9 cellular contexts compared by ENCODE assay signal in the genomic region with DNA sequence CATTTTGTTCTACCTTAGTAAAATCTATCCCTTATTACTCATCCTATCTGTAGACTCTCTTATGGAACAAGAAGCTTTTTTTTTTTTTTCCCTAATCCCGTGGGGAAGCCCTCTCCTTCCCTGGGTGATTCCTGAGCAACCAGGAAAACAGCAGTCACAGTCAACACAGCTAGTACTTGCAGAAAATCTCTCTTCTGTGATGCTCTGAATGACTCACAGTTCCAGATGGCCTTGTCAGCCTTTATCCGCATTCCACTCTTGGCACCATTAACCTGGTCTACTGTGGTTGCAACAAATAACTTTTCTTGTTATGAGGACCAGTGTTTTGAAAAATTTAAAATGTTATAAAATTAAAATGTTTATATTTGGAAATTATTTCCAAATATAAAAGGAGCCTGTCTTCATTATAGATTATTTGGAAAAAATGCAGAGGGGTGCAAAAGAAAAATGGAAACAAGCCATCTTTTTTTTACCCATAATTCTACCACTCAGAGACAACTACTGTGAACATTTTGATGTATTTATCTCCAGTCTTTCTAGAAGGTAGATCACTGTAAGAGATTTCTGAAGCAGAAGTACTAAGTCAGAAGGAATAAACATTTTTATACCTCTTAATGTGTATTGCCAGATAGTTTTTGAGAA.
DNase-seq lines count a peak whose midpoint lies in the region; ATAC-seq, FAIRE-seq and TF ChIP-seq lines count a peak whose summit lies in the region.
"Had no signal": no experiment of that assay in that cellular context is flagged by ENCODE, and none has a peak within 500 bp of the region (broad histone marks: within the 10 kb centered on the region; RNA-seq: fewer than 3 reads in every experiment).

No MANE protein-coding gene starts in this region.

- CTCF ChIA-PET in AG04450 (lab: Charles Lee) (interaction anchor here (1.1 to 2.0 kb wide), 3 partner anchors 35 to 183 kb away, joined by 3 to 7 read pairs (median 3); no protein-coding TSS in a partner anchor), endothelial cell of umbilical vein (lab: Charles Lee) (no interaction called here)

- H2AFZ ChIP-seq in endothelial cell of umbilical vein (ENCODE audit: low read depth, low read length): no peak overlapping the region

- no peak for ATAC-seq in HG03521 (IDR thresholded peaks at IDR 0.05; ENCODE audit: unreplicated experiment)
- ATAC-seq in HG03280 (IDR thresholded peaks at IDR 0.05; ENCODE audit: unreplicated experiment): no peak
- no peak for ATAC-seq in HG03378 (IDR thresholded peaks at IDR 0.05; ENCODE audit: unreplicated experiment)

- FAIRE-seq in endothelial cell of umbilical vein (lab: Jason Lieb, UNC): no peak

- H3K27ac ChIP-seq in AG04450 (ENCODE audit: low read depth, low read length) (no peak overlapping the region), endothelial cell of umbilical vein (ENCODE audit: insufficient read depth, low read depth, low read length) (no peak overlapping the region)

- no peak for TF ChIP-seq CTCF in AG04450 (IDR thresholded peaks at IDR 0.05; ENCODE audit: low read depth, low read length)
- TF ChIP-seq CTCF in endothelial cell of umbilical vein (IDR thresholded peaks at IDR 0.05; ENCODE audit: extremely low read depth in 1 of 2, insufficient read depth in 1 of 2, low read depth in 1 of 2, low read length in 2 of 2): no peak

- H3K4me1 ChIP-seq in endothelial cell of umbilical vein (ENCODE audit: control insufficient read depth, extremely low read depth, insufficient read depth, low read length): no peaks in the 10 kb centered on the region

- peak; percentile 83 for DNase-seq in AG04450 (ENCODE audit: low read depth, low spot score)
- peak; percentile 89 for DNase-seq in M059J (ENCODE audit: low read depth)
- DNase-seq in endothelial cell of umbilical vein (ENCODE audit: low read depth, low spot score): peak; percentile 5
- DNase-seq in medulla oblongata (ENCODE audit: extremely low spot score): peak; percentile 47
- no peak for DNase-seq in GM19238 (ENCODE audit: insufficient read length, low spot score)
- DNase-seq: activated CD4-positive, alpha-beta memory T cell treated with anti-CD3 and anti-CD28 coated beads for 36 hours had no signal

- no peak overlapping the region for H3K4me2 ChIP-seq in endothelial cell of umbilical vein (ENCODE audit: insufficient read depth, low read length)

- no peak overlapping the region for H3K9ac ChIP-seq in endothelial cell of umbilical vein (replicated peaks; ENCODE audit: extremely low read depth, insufficient read depth, low read length)

- H3K4me3 ChIP-seq in AG04450 (ENCODE audit: low read depth, low read length) (no peak overlapping the region), endothelial cell of umbilical vein (replicated peaks in 1 of 3; ENCODE audit: insufficient read depth in 1 of 3, low read depth in 1 of 3, low read length in 3 of 3) (no peak overlapping the region)

- no peaks in the 10 kb centered on the region for H3K9me1 ChIP-seq in endothelial cell of umbilical vein (replicated peaks; ENCODE audit: control insufficient read depth, extremely low read depth, insufficient read depth, low read length)

- intact Hi-C loops in endothelial cell of umbilical vein (cut with micrococcal nuclease): no loop called here

- no peaks in the 10 kb centered on the region for H3K36me3 ChIP-seq in endothelial cell of umbilical vein (ENCODE audit: control insufficient read depth in 2 of 2, extremely low read depth in 1 of 2, insufficient read depth in 2 of 2, low read length in 2 of 2)

- POLR2A ChIA-PET in AG04450 (lab: Yijun Ruan, JAX) (interaction anchor here (1.1 kb wide), 1 partner anchor 33 kb away, joined by 4 read pairs; no protein-coding TSS in a partner anchor), endothelial cell of umbilical vein (lab: Charles Lee) (no interaction called here)

- H3K27me3 ChIP-seq in AG04450 (ENCODE audit: control insufficient read depth, insufficient read depth, low read length) (no peaks in the 10 kb centered on the region), endothelial cell of umbilical vein (ENCODE audit: control insufficient read depth in 2 of 2, insufficient read depth in 2 of 2, low read length in 2 of 2) (no peaks in the 10 kb centered on the region)

- H3K9me3 ChIP-seq in AG04450 (ENCODE audit: control insufficient read depth, insufficient read depth, low read length) (no peaks in the 10 kb centered on the region), endothelial cell of umbilical vein (replicated peaks; ENCODE audit: control insufficient read depth, insufficient read depth, low read length) (no peaks in the 10 kb centered on the region)

- H4K20me1 ChIP-seq in endothelial cell of umbilical vein (replicated peaks; ENCODE audit: control insufficient read depth, extremely low read depth, insufficient read depth, low read length): no peaks in the 10 kb centered on the region

- dilution Hi-C loops in endothelial cell of umbilical vein (cut with MboI; ENCODE audit: extremely low pct_ligation_motif_present, low sequenced_read_pairs): no loop called here

- no peaks in the 10 kb centered on the region for H3K79me2 ChIP-seq in endothelial cell of umbilical vein (ENCODE audit: control insufficient read depth, insufficient read depth, low read length)

- no TSS peak for BruUV-seq in endothelial cell of umbilical vein (replicated peaks; lab: Mats Ljungman, UMichigan)

- TF ChIP-seq POLR2A in endothelial cell of umbilical vein (IDR thresholded peaks at IDR 0.05; ENCODE audit: low read depth, low read length): no peak

TF ChIP-seq in endothelial cell of umbilical vein, 7 proteins besides CTCF, POLR2A, EP300 and RAD21:
- TF ChIP-seq EZH2 (IDR thresholded peaks at IDR 0.05; ENCODE audit: borderline replicate concordance, low read depth, low read length, severe bottlenecking) (no peak), FOS (IDR thresholded peaks at IDR 0.05; ENCODE audit: borderline replicate concordance, insufficient read depth, low read length) (peak; percentile 35)
